ENCODE assay signal across 8 cellular contexts in the genomic region with DNA sequence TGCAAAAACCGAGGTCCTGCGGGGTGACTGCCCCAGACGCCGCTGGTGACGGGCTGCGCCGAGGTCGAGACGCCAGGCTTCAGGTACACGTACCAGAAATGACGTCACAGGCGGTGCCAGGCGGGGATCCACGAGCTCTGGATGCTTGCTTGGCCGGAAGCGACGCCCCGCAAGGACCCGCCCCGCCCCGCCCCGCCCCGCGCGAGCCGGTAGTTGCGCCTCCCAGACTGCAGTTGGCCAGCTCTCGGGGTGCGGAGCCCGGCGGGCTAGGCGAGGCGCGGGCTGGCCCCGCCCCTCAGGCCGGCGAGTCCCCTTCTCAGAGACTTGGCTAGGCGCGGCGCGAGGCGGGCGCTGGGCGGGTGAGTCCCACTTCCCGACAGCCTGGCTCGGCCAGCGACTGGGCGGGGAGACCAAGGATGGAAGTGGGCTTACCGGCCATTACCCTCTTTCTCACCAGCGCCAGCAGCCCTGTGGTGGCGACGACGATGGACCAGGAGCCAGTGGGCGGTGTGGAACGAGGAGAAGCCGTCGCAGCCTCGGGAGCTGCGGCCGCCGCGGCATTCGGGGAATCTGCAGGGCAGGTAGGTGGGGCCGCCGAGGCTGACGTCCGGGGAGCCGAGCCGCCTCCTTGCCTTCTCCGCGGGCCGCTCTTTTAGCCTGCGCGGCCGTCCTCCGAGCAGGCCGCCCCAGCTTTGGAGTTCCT. TPM values are rescaled to one million over a fixed set of nuclear protein-coding genes. Genes with fewer than 3 reads are reported as not detected.
DNase-seq lines count a peak whose midpoint lies in the region; ATAC-seq and TF ChIP-seq lines count a peak whose summit lies in the region.

A gene with protein sequence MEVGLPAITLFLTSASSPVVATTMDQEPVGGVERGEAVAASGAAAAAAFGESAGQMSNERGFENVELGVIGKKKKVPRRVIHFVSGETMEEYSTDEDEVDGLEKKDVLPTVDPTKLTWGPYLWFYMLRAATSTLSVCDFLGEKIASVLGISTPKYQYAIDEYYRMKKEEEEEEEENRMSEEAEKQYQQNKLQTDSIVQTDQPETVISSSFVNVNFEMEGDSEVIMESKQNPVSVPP (plus strand): TSS at position 225 of the 703 bp plus-strand sequence. CDS start 192 bp downstream, at position 417.

- H4K20me1 ChIP-seq in smooth muscle cell (ENCODE audit: low read depth), result peaks cover 20% of the 10 kb centered on the region

- H3K79me2 ChIP-seq in smooth muscle cell (ENCODE audit: low read depth), result peaks cover 28% of the 10 kb centered on the region

- peak within 1 kb of the TSS; percentile 85 for H3K4me2 ChIP-seq in smooth muscle cell

- peaks cover 7% of the 10 kb centered on the region for H3K4me1 ChIP-seq in smooth muscle cell (ENCODE audit: low read depth)

- peak within 1 kb of the TSS; percentile 61 for H2AFZ ChIP-seq in smooth muscle cell (ENCODE audit: low read depth)

- H3K36me3 ChIP-seq in smooth muscle cell (ENCODE audit: low read depth), result no peaks in the 10 kb centered on the region

- TF ChIP-seq CTCF in AG09309 (IDR thresholded peaks at IDR 0.05; ENCODE audit: control insufficient read depth, insufficient read depth, low read depth, low read length, missing control alignments) (no peak), activated B cell treated with CpG ODN at 0.5 μM for 24 hours (IDR thresholded peaks at IDR 0.05) (no peak), cardiac fibroblast (IDR thresholded peaks at IDR 0.05; ENCODE audit: low read depth, low read length) (no peak), smooth muscle cell (IDR thresholded peaks at IDR 0.05; ENCODE audit: borderline replicate concordance, insufficient read depth, poor library complexity, severe bottlenecking) (no peak)

- H3K9me3 Mint-ChIP-seq in activated B cell treated with CpG ODN at 0.5 μM for 24 hours, result no peaks in the 10 kb centered on the region

- no peaks in the 10 kb centered on the region for H3K27me3 Mint-ChIP-seq in activated B cell treated with CpG ODN at 0.5 μM for 24 hours

- no peaks in the 10 kb centered on the region for H3K27me3 ChIP-seq in smooth muscle cell (ENCODE audit: low read depth)

- DNase-seq in AG09309 (ENCODE audit: low read depth), result peak; percentile 72
- DNase-seq in NCI-H345 (lab: John Stamatoyannopoulos, UW), result peak; percentile 98
- DNase-seq in activated B cell treated with CpG ODN at 0.5 μM for 24 hours, result peak; percentile 93
- peak; percentile 97 to 99 for DNase-seq in cardiac fibroblast (ENCODE audit: low read depth in 2 of 2)
- peak; percentile 99 for DNase-seq in iPS-NIHi7 (ENCODE audit: extremely low spot score)
- peak; percentile 92 for DNase-seq in smooth muscle cell (lab: John Stamatoyannopoulos, UW; ENCODE audit: unreplicated experiment)

- H3F3A ChIP-seq in smooth muscle cell (ENCODE audit: low read depth), result no peaks in the 10 kb centered on the region

- peak within 1 kb of the TSS; percentile 95 for H3K9ac ChIP-seq in smooth muscle cell (ENCODE audit: low read depth)

- intact Hi-C loops in activated B cell treated with CpG ODN at 0.5 μM for 24 hours (cut with micrococcal nuclease), result loop anchor here (1.0 to 10.0 kb wide), 13 partner anchors 64 to 1274 kb away; partner anchors contain the start of genes BRMS1L, CFL2, INSM2 and MBIP

- CTCF ChIA-PET in activated B cell treated with CpG ODN at 0.5 μM for 24 hours (lab: Charles Lee), result interaction anchor here (1.2 to 1.6 kb wide), 3 partner anchors 14 to 96 kb away, joined by 3 to 4 read pairs (median 3); no protein-coding TSS in a partner anchor

- POLR2A ChIA-PET in activated B cell treated with CpG ODN at 0.5 μM for 24 hours (lab: Charles Lee), result interaction anchor here (0.5 to 2.6 kb wide), 18 partner anchors 14 to 780 kb away, joined by 3 to 53 read pairs (median 4); partner anchors contain the start of genes BAZ1A, BRMS1L, CFL2 and NFKBIA

- ATAC-seq in GM19025 (IDR thresholded peaks at IDR 0.05; ENCODE audit: low read depth, unreplicated experiment), result peak; percentile 97
- peak; percentile 94 for ATAC-seq in HG03280 (IDR thresholded peaks at IDR 0.05; ENCODE audit: unreplicated experiment)
- ATAC-seq in activated B cell treated with CpG ODN at 0.5 μM for 24 hours (ENCODE audit: low read depth), result peak; percentile 94

- peak within 1 kb of the TSS; percentile 96 for H3K4me3 Mint-ChIP-seq in activated B cell treated with CpG ODN at 0.5 μM for 24 hours

- peak within 1 kb of the TSS; percentile 97 for H3K27ac Mint-ChIP-seq in activated B cell treated with CpG ODN at 0.5 μM for 24 hours

- no peaks in the 10 kb centered on the region for H3K9me3 ChIP-seq in smooth muscle cell (replicated peaks; ENCODE audit: low read depth)

- H3K4me3 ChIP-seq in AG09309 (ENCODE audit: control insufficient read depth, low read depth, low read length), result peak within 1 kb of the TSS; percentile 88
- peak within 1 kb of the TSS; percentile 69 to 87 for H3K4me3 ChIP-seq in cardiac fibroblast (replicated peaks in 1 of 2; ENCODE audit: low read depth in 2 of 2, low read length in 2 of 2)
- peak within 1 kb of the TSS; percentile 88 for H3K4me3 ChIP-seq in smooth muscle cell

- peaks cover 16% of the 10 kb centered on the region for H3K36me3 Mint-ChIP-seq in activated B cell treated with CpG ODN at 0.5 μM for 24 hours (ENCODE audit: low read depth)

- under 1% methylated on average over 69 of the region's 77 CpGs for WGBS in smooth muscle cell (ENCODE audit: low lambda C conversion rate)

- H3K27ac ChIP-seq in smooth muscle cell (ENCODE audit: low read depth), result peak within 1 kb of the TSS; percentile 97

- peaks cover 28% of the 10 kb centered on the region for H3K4me1 Mint-ChIP-seq in activated B cell treated with CpG ODN at 0.5 μM for 24 hours

RNA-seq across cellular contexts. Expression of the gene that starts here (rescaled TPM):
- 23.5 and 27.4 TPM in 2 replicates for total RNA-seq in activated B cell treated with CpG ODN at 0.5 μM for 24 hours
- total RNA-seq in smooth muscle cell, result 51.3 and 65.1 TPM in 2 replicates
- polyA plus RNA-seq in smooth muscle cell, result 70.7 and 82.4 TPM in 2 replicates

Comparison
In these comparisons a context has a peak if more than half of its experiments do, and no peak if none do; other contexts are left out.
1. Peak in every context shown above with its lines: DNase-seq, ATAC-seq, H3K4me3 ChIP-seq and H3K27ac ChIP-seq.